Comparison of ENCODE assay signal across 1 cellular context in the genomic region with DNA sequence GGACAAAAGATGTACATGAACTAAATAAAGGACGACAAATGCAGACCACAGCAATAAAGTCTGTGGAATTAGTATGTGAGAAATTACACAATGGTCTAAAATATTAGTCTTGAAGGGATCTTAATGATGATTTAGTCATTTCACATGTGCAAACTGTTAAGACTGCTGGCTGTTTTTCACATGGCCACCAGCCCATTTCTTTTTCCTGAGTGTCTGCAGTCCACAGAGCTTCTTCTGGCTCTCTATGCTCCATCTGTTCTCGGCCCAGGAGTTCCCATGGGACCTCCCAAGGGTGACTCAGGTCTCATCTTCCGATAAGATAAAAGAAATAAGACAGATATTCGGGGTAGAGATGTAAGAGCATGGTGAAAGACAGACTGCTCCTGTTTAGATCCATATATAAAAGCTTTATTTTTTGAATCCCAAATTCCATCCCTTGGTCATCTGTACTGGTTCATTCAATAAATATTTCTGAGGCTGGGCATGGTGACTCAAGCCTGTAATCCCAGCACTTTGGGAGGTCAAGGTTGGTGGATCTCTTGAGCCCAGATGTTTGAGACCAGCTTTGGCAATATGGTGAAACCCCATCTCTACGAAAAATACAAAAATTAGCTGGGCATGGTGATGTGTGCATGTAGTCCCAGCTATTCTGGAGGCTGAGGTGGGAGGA.
TF ChIP-seq lines count a peak whose summit lies in the region.

No MANE protein-coding gene starts in this region.

TF ChIP-seq in K562, 482 proteins besides CTCF, POLR2A, EP300 and RAD21:
- TF ChIP-seq FOXJ2 (tag; IDR thresholded peaks at IDR 0.05) (no peak), ZBTB17 (CRISPR knock-in tag; IDR thresholded peaks at IDR 0.05) (no peak), NFE2L1 (tag; IDR thresholded peaks at IDR 0.05; ENCODE audit: borderline replicate concordance, low read depth) (no peak), FOSL1 (tag; conservative IDR thresholded peaks at IDR 0.05) (peak; percentile 46)
- TF ChIP-seq, protein P1, sequence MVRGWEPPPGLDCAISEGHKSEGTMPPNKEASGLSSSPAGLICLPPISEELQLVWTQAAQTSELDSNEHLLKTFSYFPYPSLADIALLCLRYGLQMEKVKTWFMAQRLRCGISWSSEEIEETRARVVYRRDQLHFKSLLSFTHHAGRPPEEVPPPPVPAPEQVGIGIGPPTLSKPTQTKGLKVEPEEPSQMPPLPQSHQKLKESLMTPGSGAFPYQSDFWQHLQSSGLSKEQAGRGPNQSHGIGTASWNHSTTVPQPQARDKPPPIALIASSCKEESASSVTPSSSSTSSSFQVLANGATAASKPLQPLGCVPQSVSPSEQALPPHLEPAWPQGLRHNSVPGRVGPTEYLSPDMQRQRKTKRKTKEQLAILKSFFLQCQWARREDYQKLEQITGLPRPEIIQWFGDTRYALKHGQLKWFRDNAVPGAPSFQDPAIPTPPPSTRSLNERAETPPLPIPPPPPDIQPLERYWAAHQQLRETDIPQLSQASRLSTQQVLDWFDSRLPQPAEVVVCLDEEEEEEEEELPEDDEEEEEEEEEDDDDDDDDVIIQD (CRISPR knock-in tag; IDR thresholded peaks at IDR 0.05) = no peak
- TF ChIP-seq, protein P2, sequence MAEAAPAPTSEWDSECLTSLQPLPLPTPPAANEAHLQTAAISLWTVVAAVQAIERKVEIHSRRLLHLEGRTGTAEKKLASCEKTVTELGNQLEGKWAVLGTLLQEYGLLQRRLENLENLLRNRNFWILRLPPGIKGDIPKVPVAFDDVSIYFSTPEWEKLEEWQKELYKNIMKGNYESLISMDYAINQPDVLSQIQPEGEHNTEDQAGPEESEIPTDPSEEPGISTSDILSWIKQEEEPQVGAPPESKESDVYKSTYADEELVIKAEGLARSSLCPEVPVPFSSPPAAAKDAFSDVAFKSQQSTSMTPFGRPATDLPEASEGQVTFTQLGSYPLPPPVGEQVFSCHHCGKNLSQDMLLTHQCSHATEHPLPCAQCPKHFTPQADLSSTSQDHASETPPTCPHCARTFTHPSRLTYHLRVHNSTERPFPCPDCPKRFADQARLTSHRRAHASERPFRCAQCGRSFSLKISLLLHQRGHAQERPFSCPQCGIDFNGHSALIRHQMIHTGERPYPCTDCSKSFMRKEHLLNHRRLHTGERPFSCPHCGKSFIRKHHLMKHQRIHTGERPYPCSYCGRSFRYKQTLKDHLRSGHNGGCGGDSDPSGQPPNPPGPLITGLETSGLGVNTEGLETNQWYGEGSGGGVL (CRISPR knock-in tag; IDR thresholded peaks at IDR 0.05) = no peak
